In the genomic region with DNA sequence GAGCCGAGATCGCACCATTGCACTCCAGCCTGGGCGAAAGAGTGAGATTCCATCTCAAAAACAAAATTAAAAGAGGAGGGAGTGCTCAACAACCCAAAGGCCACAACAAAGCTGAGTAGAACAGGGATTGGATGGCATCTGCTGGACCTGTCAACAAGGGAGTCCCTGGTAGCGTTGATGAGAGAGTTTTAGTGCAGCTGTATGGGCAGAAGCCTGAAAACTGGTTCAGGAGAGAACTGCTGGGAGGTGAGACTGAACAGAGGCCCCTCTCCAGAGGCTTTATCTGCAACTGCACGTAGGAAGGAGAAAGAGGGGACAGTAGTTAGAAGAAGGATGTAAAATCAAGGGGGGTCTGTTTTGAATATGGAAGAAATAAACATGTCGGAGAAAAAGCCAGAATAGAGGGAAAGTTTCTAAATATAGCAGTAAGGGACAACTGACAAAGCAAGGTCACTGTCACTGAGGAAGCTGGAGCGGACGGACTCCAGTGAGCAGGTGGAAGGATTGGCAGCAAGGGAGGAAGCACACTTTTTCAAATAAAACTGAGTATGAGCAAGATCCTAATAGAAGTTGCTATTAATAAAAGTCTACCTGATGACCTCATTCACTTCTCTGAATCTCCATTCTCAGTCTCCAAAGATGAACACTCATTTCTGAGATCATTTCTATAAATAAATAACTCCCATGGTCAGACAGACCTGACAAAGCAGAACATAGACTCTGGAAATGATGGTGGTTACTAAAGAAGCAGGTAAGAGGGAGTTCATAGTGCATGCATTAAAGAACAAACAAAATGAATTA, we compare ENCODE assay signal across 1 cellular context.
TF ChIP-seq lines count a peak whose summit lies in the region.

No MANE protein-coding gene starts in this region.

TF ChIP-seq in HEK293, 187 proteins besides CTCF, POLR2A, EP300 and RAD21 (continued from another document):
- no peak for TF ChIP-seq ZNF692 (tag by site-specific recombination; IDR thresholded peaks at IDR 0.05)
- TF ChIP-seq, protein P1, sequence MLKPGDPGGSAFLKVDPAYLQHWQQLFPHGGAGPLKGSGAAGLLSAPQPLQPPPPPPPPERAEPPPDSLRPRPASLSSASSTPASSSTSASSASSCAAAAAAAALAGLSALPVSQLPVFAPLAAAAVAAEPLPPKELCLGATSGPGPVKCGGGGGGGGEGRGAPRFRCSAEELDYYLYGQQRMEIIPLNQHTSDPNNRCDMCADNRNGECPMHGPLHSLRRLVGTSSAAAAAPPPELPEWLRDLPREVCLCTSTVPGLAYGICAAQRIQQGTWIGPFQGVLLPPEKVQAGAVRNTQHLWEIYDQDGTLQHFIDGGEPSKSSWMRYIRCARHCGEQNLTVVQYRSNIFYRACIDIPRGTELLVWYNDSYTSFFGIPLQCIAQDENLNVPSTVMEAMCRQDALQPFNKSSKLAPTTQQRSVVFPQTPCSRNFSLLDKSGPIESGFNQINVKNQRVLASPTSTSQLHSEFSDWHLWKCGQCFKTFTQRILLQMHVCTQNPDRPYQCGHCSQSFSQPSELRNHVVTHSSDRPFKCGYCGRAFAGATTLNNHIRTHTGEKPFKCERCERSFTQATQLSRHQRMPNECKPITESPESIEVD (tag by site-specific recombination; IDR thresholded peaks at IDR 0.05) = 0 out of 2 replicates have a peak, but pooled peaks have one; percentile 15
- TF ChIP-seq REPIN1 (tag by site-specific recombination; IDR thresholded peaks at IDR 0.05; ENCODE audit: low read depth) = no peak
- no peak for TF ChIP-seq ZNF670 (tag by site-specific recombination; IDR thresholded peaks at IDR 0.05; ENCODE audit: low read depth)
- 0 out of 2 replicates have a peak, but pooled peaks have one; percentile 21 for TF ChIP-seq SP7 (tag by site-specific recombination; IDR thresholded peaks at IDR 0.05)
- no peak for TF ChIP-seq ZNF223 (tag by site-specific recombination; IDR thresholded peaks at IDR 0.05)
- TF ChIP-seq ZNF473 (tag by site-specific recombination; IDR thresholded peaks at IDR 0.05) = no peak
- TF ChIP-seq ZNF202 (tag by site-specific recombination; IDR thresholded peaks at IDR 0.05; ENCODE audit: borderline replicate concordance) = no peak
- peak; percentile 34 for TF ChIP-seq ZBTB17 (tag by site-specific recombination; IDR thresholded peaks at IDR 0.05)
- no peak for TF ChIP-seq ZNF280D (tag by site-specific recombination; IDR thresholded peaks at IDR 0.05)
- 0 out of 2 replicates have a peak, but pooled peaks have one; percentile 16 for TF ChIP-seq ZNF629 (tag by site-specific recombination; IDR thresholded peaks at IDR 0.05)
- no peak for TF ChIP-seq ZEB2 (tag by site-specific recombination; IDR thresholded peaks at IDR 0.05)
- TF ChIP-seq ZNF768 (tag by site-specific recombination; IDR thresholded peaks at IDR 0.05) = no peak
- TF ChIP-seq, protein P2, sequence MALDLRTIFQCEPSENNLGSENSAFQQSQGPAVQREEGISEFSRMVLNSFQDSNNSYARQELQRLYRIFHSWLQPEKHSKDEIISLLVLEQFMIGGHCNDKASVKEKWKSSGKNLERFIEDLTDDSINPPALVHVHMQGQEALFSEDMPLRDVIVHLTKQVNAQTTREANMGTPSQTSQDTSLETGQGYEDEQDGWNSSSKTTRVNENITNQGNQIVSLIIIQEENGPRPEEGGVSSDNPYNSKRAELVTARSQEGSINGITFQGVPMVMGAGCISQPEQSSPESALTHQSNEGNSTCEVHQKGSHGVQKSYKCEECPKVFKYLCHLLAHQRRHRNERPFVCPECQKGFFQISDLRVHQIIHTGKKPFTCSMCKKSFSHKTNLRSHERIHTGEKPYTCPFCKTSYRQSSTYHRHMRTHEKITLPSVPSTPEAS (tag by site-specific recombination; IDR thresholded peaks at IDR 0.05) = no peak
- TF ChIP-seq, protein P3, sequence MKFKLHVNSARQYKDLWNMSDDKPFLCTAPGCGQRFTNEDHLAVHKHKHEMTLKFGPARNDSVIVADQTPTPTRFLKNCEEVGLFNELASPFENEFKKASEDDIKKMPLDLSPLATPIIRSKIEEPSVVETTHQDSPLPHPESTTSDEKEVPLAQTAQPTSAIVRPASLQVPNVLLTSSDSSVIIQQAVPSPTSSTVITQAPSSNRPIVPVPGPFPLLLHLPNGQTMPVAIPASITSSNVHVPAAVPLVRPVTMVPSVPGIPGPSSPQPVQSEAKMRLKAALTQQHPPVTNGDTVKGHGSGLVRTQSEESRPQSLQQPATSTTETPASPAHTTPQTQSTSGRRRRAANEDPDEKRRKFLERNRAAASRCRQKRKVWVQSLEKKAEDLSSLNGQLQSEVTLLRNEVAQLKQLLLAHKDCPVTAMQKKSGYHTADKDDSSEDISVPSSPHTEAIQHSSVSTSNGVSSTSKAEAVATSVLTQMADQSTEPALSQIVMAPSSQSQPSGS (tag by site-specific recombination; IDR thresholded peaks at IDR 0.05; ENCODE audit: low read depth) = 0 out of 2 replicates have a peak, but pooled peaks have one; percentile 42
- no peak for TF ChIP-seq ZNF211 (tag by site-specific recombination; IDR thresholded peaks at IDR 0.05; ENCODE audit: low read depth)
- TF ChIP-seq ZFP37 (tag by site-specific recombination; IDR thresholded peaks at IDR 0.05) = no peak
- TF ChIP-seq SP3 (tag by site-specific recombination; IDR thresholded peaks at IDR 0.05) = no peak; the same call in 1 of the 2 replicates
- TF ChIP-seq ZNF398 (tag by site-specific recombination; IDR thresholded peaks at IDR 0.05) = no peak
- TF ChIP-seq, protein P4, sequence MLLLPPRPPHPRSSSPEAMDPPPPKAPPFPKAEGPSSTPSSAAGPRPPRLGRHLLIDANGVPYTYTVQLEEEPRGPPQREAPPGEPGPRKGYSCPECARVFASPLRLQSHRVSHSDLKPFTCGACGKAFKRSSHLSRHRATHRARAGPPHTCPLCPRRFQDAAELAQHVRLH (tag by site-specific recombination; IDR thresholded peaks at IDR 0.05) = no peak
